In the genomic region with DNA sequence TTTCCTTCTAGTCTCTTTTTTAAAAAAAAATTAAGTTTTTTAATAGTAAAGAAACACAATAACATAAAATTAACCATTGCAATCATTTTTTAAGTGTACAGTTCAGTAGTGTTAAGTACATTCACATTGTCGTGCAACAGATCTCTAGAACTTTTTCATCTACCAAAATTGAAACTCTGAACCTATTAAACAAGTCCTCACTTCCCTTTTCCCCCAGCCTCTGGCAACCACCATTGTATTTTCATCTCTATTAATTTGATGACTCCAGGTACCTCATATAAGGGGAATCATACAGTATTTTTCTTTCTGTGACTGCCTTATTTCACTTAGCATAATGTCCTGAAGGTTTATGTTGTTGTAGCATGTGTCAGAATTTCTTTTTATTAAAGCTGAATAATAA, we compare ENCODE assay signal across 17 cellular contexts. TPM values are rescaled to one million over a fixed set of nuclear protein-coding genes. Genes with fewer than 3 reads are reported as not detected.
DNase-seq lines count a peak whose midpoint lies in the region; ATAC-seq and TF ChIP-seq lines count a peak whose summit lies in the region.
"Had no signal": no experiment of that assay in that cellular context is flagged by ENCODE, and none has a peak within 500 bp of the region (broad histone marks: within the 10 kb centered on the region; RNA-seq: fewer than 3 reads in every experiment).

No MANE protein-coding gene starts in this region.

- H3K27ac ChIP-seq in esophagus squamous epithelium, result no peak overlapping the region
- H3K27ac ChIP-seq: coronary artery, thoracic aorta had no signal

- no peaks in the 10 kb centered on the region for H3K9me3 ChIP-seq in esophagus squamous epithelium
- H3K9me3 ChIP-seq: thoracic aorta had no signal

- peaks cover 20 to 41% (median 29%) of the 10 kb centered on the region in 3 donors for H3K4me1 Mint-ChIP-seq in naive B cell
- H3K4me1 Mint-ChIP-seq: neural crest cell had no signal

- no peak for TF ChIP-seq CTCF in esophagus squamous epithelium (IDR thresholded peaks at IDR 0.05)

- 47 to 73% methylated on average over 1 of the region's 1 CpG for WGBS in esophagus squamous epithelium, 2 donors

- peak overlapping the region in 1 of 8 donors; percentile 1 for H3K4me3 Mint-ChIP-seq in naive B cell
- H3K4me3 Mint-ChIP-seq: CD8-positive, alpha-beta memory T cell; neural crest cell had no signal

- H3K9me3 Mint-ChIP-seq in naive B cell, result no peaks in the 10 kb centered on the region
- H3K9me3 Mint-ChIP-seq: CD8-positive, alpha-beta memory T cell had no signal

- TF ChIP-seq POLR2A in esophagus squamous epithelium (IDR thresholded peaks at IDR 0.05), result no peak

- intact Hi-C loops in esophagus squamous epithelium (cut with DNase I), result no loop called here

- no peaks in the 10 kb centered on the region for H3K4me1 ChIP-seq in esophagus squamous epithelium

- H3K36me3 Mint-ChIP-seq in naive B cell, result no peaks in the 10 kb centered on the region

- H3K27ac Mint-ChIP-seq in naive B cell, result no peak overlapping the region
- H3K27ac Mint-ChIP-seq: CD8-positive, alpha-beta memory T cell had no signal

- H3K36me3 ChIP-seq in esophagus squamous epithelium, result no peaks in the 10 kb centered on the region
- H3K36me3 ChIP-seq: thoracic aorta had no signal

- no peaks in the 10 kb centered on the region for H3K27me3 Mint-ChIP-seq in naive B cell

- DNase-seq in naive B cell (peak; percentile 11), esophagus squamous epithelium (lab: John Stamatoyannopoulos, UW) (no peak), Ammon's horn (ENCODE audit: low spot score) (no peak), NCI-H1092 treated with DMSO at 0.1 percent for 48 hours (lab: John Stamatoyannopoulos, UW) (no peak)
- DNase-seq: activated T-cell treated with anti-CD3 and anti-CD28 coated beads, Interleukin-2, amount 50 U/mL, for 1 hour; CD8-positive, alpha-beta memory T cell; GDM1; IMR-90; NCI-H187; NCI-H82 had no signal

- no peak overlapping the region for H3K4me3 ChIP-seq in esophagus squamous epithelium
- H3K4me3 ChIP-seq: coronary artery, lung, thoracic aorta had no signal

- ATAC-seq in GM19043 (IDR thresholded peaks at IDR 0.05; ENCODE audit: low read depth, unreplicated experiment) (peak; percentile 28), GM21723 (IDR thresholded peaks at IDR 0.05; ENCODE audit: unreplicated experiment) (peak; percentile 43), HG03378 (IDR thresholded peaks at IDR 0.05; ENCODE audit: unreplicated experiment) (peak; percentile 36), naive B cell (ENCODE audit: low read depth in 2 of 2) (peak; percentile 31 to 35)

- H3K27me3 ChIP-seq in esophagus squamous epithelium, result no peaks in the 10 kb centered on the region

RNA-seq across cellular contexts. Expression of gene MSL3, which starts 31.8 kb away (rescaled TPM):
- 10 to 100 TPM; 42.5 to 92.1 (median 79.3) TPM for polyA plus RNA-seq in naive B cell (ENCODE audit: low read depth in 6 of 6)
- total RNA-seq in esophagus squamous epithelium, result 10 to 100 TPM; 14.2 to 29.6 (median 17.6) TPM
